In genomic region chr3:45002139-45002660, GRCh38 we compare ENCODE assay signal across 14 cellular contexts. TPM values are rescaled to one million over a fixed set of nuclear protein-coding genes. Genes with fewer than 3 reads are reported as not detected.
"Had no signal": no experiment of that assay in that cellular context is flagged by ENCODE, and none has a peak within 500 bp of the region (broad histone marks: within the 10 kb centered on the region; RNA-seq: fewer than 3 reads in every experiment).

No MANE protein-coding gene starts in this region.

- H3K27me3 ChIP-seq: body of pancreas, stomach had no signal

- H3K4me3 Mint-ChIP-seq: activated T-cell treated with anti-CD3 and anti-CD28 coated beads, Interleukin-2, amount 50 U/mL, for 72 hours; central memory CD8-positive, alpha-beta T cell; memory B cell; neural crest cell; T-helper 1 cell treated with Interleukin-12 subunit alpha and Interleukin-12 subunit beta and Interleukin-4 antibody, amounts not matched to agents 30 μg/mL and 1 μg/mL, for 36 hours had no signal

- ATAC-seq: activated T-cell treated with anti-CD3 and anti-CD28 coated beads, Interleukin-2, amount 50 U/mL, for 72 hours; body of pancreas; esophagus mucosa; left colon; SK-N-SH treated with all-trans-retinoic acid at 6 μM for 48 hours had no signal

- H3K27ac ChIP-seq: body of pancreas, stomach had no signal

- H3K4me1 Mint-ChIP-seq: neural crest cell had no signal

- DNase-seq: activated CD4-positive, alpha-beta T cell treated with anti-CD3 and anti-CD28 coated beads, Interleukin-2, amount 50 U/mL, for 4 hours; activated T-cell treated with anti-CD3 and anti-CD28 coated beads, Interleukin-2, amount 50 U/mL, for 72 hours; body of pancreas; glutamatergic neuron; left colon; stimulated activated CD4-positive, alpha-beta T cell treated with anti-CD3 and anti-CD28 coated beads, Interleukin-15, amount 100 ng/mL, for 24 hours; stimulated activated CD4-positive, alpha-beta T cell treated with anti-CD3 and anti-CD28 coated beads, Interleukin-4, amount 100 ng/mL, for 24 hours; stomach had no signal

- H3K27ac Mint-ChIP-seq: activated T-cell treated with anti-CD3 and anti-CD28 coated beads, Interleukin-2, amount 50 U/mL, for 72 hours; memory B cell; T-helper 1 cell treated with Interleukin-12 subunit alpha and Interleukin-12 subunit beta and Interleukin-4 antibody, amounts not matched to agents 30 μg/mL and 1 μg/mL, for 36 hours had no signal

- H3K9me3 Mint-ChIP-seq: activated T-cell treated with anti-CD3 and anti-CD28 coated beads, Interleukin-2, amount 50 U/mL, for 72 hours; central memory CD8-positive, alpha-beta T cell had no signal

- H3K4me3 ChIP-seq: body of pancreas, stomach had no signal

- H3K27me3 Mint-ChIP-seq: central memory CD8-positive, alpha-beta T cell; memory B cell had no signal

- H3K9me3 ChIP-seq: body of pancreas, stomach had no signal

RNA-seq across cellular contexts. Expression of gene CLEC3B, which starts 23.9 kb away (rescaled TPM):
- total RNA-seq: neural crest cell had no signal
